In genomic region chr6:20467437-20467836, GRCh38 we compare ENCODE assay signal across 12 cellular contexts.
DNase-seq lines count a peak whose midpoint lies in the region; ATAC-seq and TF ChIP-seq lines count a peak whose summit lies in the region.
"Had no signal": no experiment of that assay in that cellular context is flagged by ENCODE, and none has a peak within 500 bp of the region (broad histone marks: within the 10 kb centered on the region; RNA-seq: fewer than 3 reads in every experiment).

No MANE protein-coding gene starts in this region.

- H3K9me3 ChIP-seq in BE2C: no peaks in the 10 kb centered on the region

- no peaks in the 10 kb centered on the region for H3K27me3 ChIP-seq in BE2C

- no peaks in the 10 kb centered on the region for H3K4me1 ChIP-seq in BE2C

- peak overlapping the region in 1 of 2 donors; percentile 1 for H3K4me3 Mint-ChIP-seq in activated T-cell treated with anti-CD3 and anti-CD28 coated beads, Interleukin-2, amount 50 U/mL, for 72 hours
- no peak overlapping the region for H3K4me3 Mint-ChIP-seq in activated T-cell treated with anti-CD3 and anti-CD28 coated beads, Interleukin-2, amount 50 U/mL, for 4 hours
- H3K4me3 Mint-ChIP-seq in stimulated activated naive CD8-positive, alpha-beta T cell treated with anti-CD3 and anti-CD28 coated beads, Interleukin-15, amount 100 ng/mL, for 72 hours: peak overlapping the region in 1 of 2 donors; percentile 45

- peak; percentile 30 to 34 for ATAC-seq in activated T-cell treated with anti-CD3 and anti-CD28 coated beads, Interleukin-2, amount 50 U/mL, for 72 hours (replicated peaks in 1 of 2)
- no peak for ATAC-seq in activated T-cell treated with anti-CD3 and anti-CD28 coated beads, Interleukin-2, amount 50 U/mL, for 4 hours
- ATAC-seq in GM21825 (IDR thresholded peaks at IDR 0.05; ENCODE audit: unreplicated experiment) (peak; percentile 35), HG03378 (IDR thresholded peaks at IDR 0.05; ENCODE audit: unreplicated experiment) (peak; percentile 59)
- peak; percentile 83 for ATAC-seq in stimulated activated naive CD8-positive, alpha-beta T cell treated with anti-CD3 and anti-CD28 coated beads, Interleukin-15, amount 100 ng/mL, for 72 hours

- H3K36me3 Mint-ChIP-seq in activated T-cell treated with anti-CD3 and anti-CD28 coated beads, Interleukin-2, amount 50 U/mL, for 72 hours (ENCODE audit: insufficient read depth in 2 of 2): peaks cover 2 to 21% of the 10 kb centered on the region in 2 donors
- H3K36me3 Mint-ChIP-seq in activated T-cell treated with anti-CD3 and anti-CD28 coated beads, Interleukin-2, amount 50 U/mL, for 4 hours (ENCODE audit: insufficient read depth): peaks cover 18% of the 10 kb centered on the region

- peaks cover 27% of the 10 kb centered on the region for H3K4me1 Mint-ChIP-seq in activated T-cell treated with anti-CD3 and anti-CD28 coated beads, Interleukin-2, amount 50 U/mL, for 72 hours (ENCODE audit: low read depth)
- peaks cover 18% of the 10 kb centered on the region for H3K4me1 Mint-ChIP-seq in activated T-cell treated with anti-CD3 and anti-CD28 coated beads, Interleukin-2, amount 50 U/mL, for 4 hours (ENCODE audit: low read depth)
- H3K4me1 Mint-ChIP-seq in stimulated activated naive CD8-positive, alpha-beta T cell treated with anti-CD3 and anti-CD28 coated beads, Interleukin-15, amount 100 ng/mL, for 72 hours: peaks cover 35% of the 10 kb centered on the region

- no peaks in the 10 kb centered on the region; the same call in 1 of the 2 replicates for H3K36me3 ChIP-seq in BE2C

- no peaks in the 10 kb centered on the region for H3K9me3 Mint-ChIP-seq in activated T-cell treated with anti-CD3 and anti-CD28 coated beads, Interleukin-2, amount 50 U/mL, for 72 hours
- H3K9me3 Mint-ChIP-seq in activated T-cell treated with anti-CD3 and anti-CD28 coated beads, Interleukin-2, amount 50 U/mL, for 4 hours: peaks cover 6% of the 10 kb centered on the region
- H3K9me3 Mint-ChIP-seq in stimulated activated naive CD8-positive, alpha-beta T cell treated with anti-CD3 and anti-CD28 coated beads, Interleukin-15, amount 100 ng/mL, for 72 hours: no peaks in the 10 kb centered on the region

- H3K27me3 Mint-ChIP-seq in activated T-cell treated with anti-CD3 and anti-CD28 coated beads, Interleukin-2, amount 50 U/mL, for 72 hours (ENCODE audit: low read depth): no peaks in the 10 kb centered on the region
- no peaks in the 10 kb centered on the region for H3K27me3 Mint-ChIP-seq in activated T-cell treated with anti-CD3 and anti-CD28 coated beads, Interleukin-2, amount 50 U/mL, for 4 hours (ENCODE audit: low read depth)
- no peaks in the 10 kb centered on the region for H3K27me3 Mint-ChIP-seq in stimulated activated naive CD8-positive, alpha-beta T cell treated with anti-CD3 and anti-CD28 coated beads, Interleukin-15, amount 100 ng/mL, for 72 hours

- TF ChIP-seq CTCF in BE2C (IDR thresholded peaks at IDR 0.05; ENCODE audit: low read depth, low read length): no peak

- H3K4me3 ChIP-seq in BE2C (ENCODE audit: low read depth, low read length): no peak overlapping the region

- no peak for DNase-seq in activated T-cell treated with anti-CD3 and anti-CD28 coated beads, Interleukin-2, amount 50 U/mL, for 72 hours
- DNase-seq in activated T-cell treated with anti-CD3 and anti-CD28 coated beads, Interleukin-2, amount 50 U/mL, for 4 hours: no peak
- peak in 1 of 2 donors; percentile 22 for DNase-seq in stimulated activated naive CD8-positive, alpha-beta T cell treated with anti-CD3 and anti-CD28 coated beads, Interleukin-15, amount 100 ng/mL, for 72 hours
- DNase-seq in occipital lobe (lab: John Stamatoyannopoulos, UW) (no peak), BE2C (no peak)
- DNase-seq in stimulated activated CD4-positive, alpha-beta T cell treated with anti-CD3 and anti-CD28 coated beads, Interleukin-2, amount 100 ng/mL, for 24 hours: no peak
- DNase-seq: anterior cingulate cortex, NCI-H187, retina, T-helper 1 cell had no signal

- peak overlapping the region; percentile 43 for H3K27ac Mint-ChIP-seq in activated T-cell treated with anti-CD3 and anti-CD28 coated beads, Interleukin-2, amount 50 U/mL, for 72 hours
- no peak overlapping the region for H3K27ac Mint-ChIP-seq in stimulated activated naive CD8-positive, alpha-beta T cell treated with anti-CD3 and anti-CD28 coated beads, Interleukin-15, amount 100 ng/mL, for 72 hours

Comparison
In these comparisons a context has a peak if more than half of its experiments do, and no peak if none do; other contexts are left out.
1. ATAC-seq: peak in activated T-cell treated with anti-CD3 and anti-CD28 coated beads, Interleukin-2, amount 50 U/mL, for 72 hours (2 of 2), GM21825 (single experiment), HG03378 (single experiment) and stimulated activated naive CD8-positive, alpha-beta T cell treated with anti-CD3 and anti-CD28 coated beads, Interleukin-15, amount 100 ng/mL, for 72 hours (single experiment); none in activated T-cell treated with anti-CD3 and anti-CD28 coated beads, Interleukin-2, amount 50 U/mL, for 4 hours (0 of 2).